11 cellular contexts compared by ENCODE assay signal in genomic region chr14:105196228-105196960, GRCh38. TPM values are rescaled to one million over a fixed set of nuclear protein-coding genes. Genes with fewer than 3 reads are reported as not detected.
A peak's percentile ranks its signal among the peaks of the same experiment; 100 is the strongest.
DNase-seq lines count a peak whose midpoint lies in the region; ATAC-seq and TF ChIP-seq lines count a peak whose summit lies in the region.
"Had no signal": no experiment of that assay in that cellular context is flagged by ENCODE, and none has a peak within 500 bp of the region (broad histone marks: within the 10 kb centered on the region; RNA-seq: fewer than 3 reads in every experiment).

No MANE protein-coding gene starts in this region.

- peak overlapping the region; percentile 61 to 74 (median 74) for H3K27ac ChIP-seq in gastrocnemius medialis

- H3K27ac Mint-ChIP-seq in endothelial cell (ENCODE audit: unreplicated experiment) = peak overlapping the region; percentile 97
- H3K27ac Mint-ChIP-seq: activated CD8-positive, alpha-beta T cell treated with anti-CD3 and anti-CD28 coated beads for 36 hours; activated naive CD4-positive, alpha-beta T cell treated with anti-CD3 and anti-CD28 coated beads for 36 hours had no signal

- H3K9me3 Mint-ChIP-seq in endothelial cell (ENCODE audit: unreplicated experiment) = no peaks in the 10 kb centered on the region
- H3K9me3 Mint-ChIP-seq: activated CD8-positive, alpha-beta T cell treated with anti-CD3 and anti-CD28 coated beads for 36 hours; activated naive CD4-positive, alpha-beta T cell treated with anti-CD3 and anti-CD28 coated beads for 36 hours had no signal

- peaks cover 34 to 40% (median 37%) of the 10 kb centered on the region in 3 donors for H3K27me3 ChIP-seq in gastrocnemius medialis

- peaks cover 13 to 17% of the 10 kb centered on the region in 2 donors for H3K4me1 ChIP-seq in gastrocnemius medialis

- in situ Hi-C loops in gastrocnemius medialis (cut with MboI; ENCODE audit: low sequenced_read_pairs in 4 of 4) = no loop called here
- in situ Hi-C loops in KBM-7 (cut with MboI; ENCODE audit: low pct_unique_long_range_greater_than_20kb, low sequenced_read_pairs) = no loop called here

- no peak overlapping the region for H3K4me3 Mint-ChIP-seq in endothelial cell (ENCODE audit: unreplicated experiment)
- H3K4me3 Mint-ChIP-seq: activated CD8-positive, alpha-beta T cell treated with anti-CD3 and anti-CD28 coated beads for 36 hours; activated naive CD4-positive, alpha-beta T cell treated with anti-CD3 and anti-CD28 coated beads for 36 hours had no signal

- TF ChIP-seq POLR2A in NB4 (IDR thresholded peaks at IDR 0.05; ENCODE audit: extremely low read depth, insufficient read length) (no peak), gastrocnemius medialis (IDR thresholded peaks at IDR 0.05) (no peak)

- DNase-seq in NB4 (ENCODE audit: low read depth) (peak; percentile 45), endothelial cell (ENCODE audit: low spot score) (peak; percentile 95), left colon (no peak), gastrocnemius medialis (no peak), HK-2 (ENCODE audit: unreplicated experiment) (no peak), KBM-7 (no peak), DMS153 (lab: John Stamatoyannopoulos, UW) (no peak)
- DNase-seq: occipital lobe had no signal

- H3K36me3 ChIP-seq in gastrocnemius medialis = no peaks in the 10 kb centered on the region

- ATAC-seq in left colon (peak; percentile 15), gastrocnemius medialis (peak; percentile 16 to 20), GM19395 (IDR thresholded peaks at IDR 0.05; ENCODE audit: unreplicated experiment) (no peak)

- no peaks in the 10 kb centered on the region for H3K9me3 ChIP-seq in gastrocnemius medialis

- H3K4me3 ChIP-seq in NB4 (ENCODE audit: low read depth, low read length) = no peak overlapping the region
- peak overlapping the region in 3 of 4 donors; percentile 1 to 32 (median 1) for H3K4me3 ChIP-seq in gastrocnemius medialis

- intact Hi-C loops in left colon (cut with DNase I, micrococcal nuclease) = no loop called here
- intact Hi-C loops in gastrocnemius medialis (cut with DNase I; ENCODE audit: low total_unique reads) = no loop called here

- H3K36me3 Mint-ChIP-seq in endothelial cell (ENCODE audit: low read depth, unreplicated experiment) = no peaks in the 10 kb centered on the region

- peaks cover 48% of the 10 kb centered on the region for H3K4me1 Mint-ChIP-seq in endothelial cell (ENCODE audit: unreplicated experiment)

- TF ChIP-seq CTCF in NB4 (IDR thresholded peaks at IDR 0.05; ENCODE audit: low read depth, low read length) = no peak
- no peak for TF ChIP-seq CTCF in endothelial cell (IDR thresholded peaks at IDR 0.05; ENCODE audit: unreplicated experiment)
- no peak for TF ChIP-seq CTCF in gastrocnemius medialis (IDR thresholded peaks at IDR 0.05 in 4 of 5, conservative IDR thresholded peaks at IDR 0.05 in 1 of 5)

- peaks cover 32% of the 10 kb centered on the region for H3K27me3 Mint-ChIP-seq in endothelial cell (ENCODE audit: unreplicated experiment)

RNA-seq across cellular contexts. Expression of gene NUDT14, which starts 15.3 kb away (rescaled TPM):
- 135 TPM for total RNA-seq in endothelial cell (ENCODE audit: unreplicated experiment)
- total RNA-seq in left colon = 10 to 100 TPM; 45.6 to 56.8 TPM
- 10 to 100 TPM; 11.0 to 25.5 (median 16.4) TPM for total RNA-seq in gastrocnemius medialis

RNA-seq across cellular contexts. Expression of gene JAG2, which starts 27.8 kb away (rescaled TPM):
- total RNA-seq in endothelial cell (ENCODE audit: unreplicated experiment) = 280 TPM
- total RNA-seq in left colon = 10 to 100 TPM in 1 of 2 donors, 1 to 10 TPM in 1; 7.6 to 11.9 TPM
- total RNA-seq in gastrocnemius medialis = 10 to 100 TPM in 3 of 4 donors, 1 to 10 TPM in 1; 8.0 to 17.9 (median 15.7) TPM

RNA-seq across cellular contexts. Expression of gene BTBD6, which starts 51.9 kb away (rescaled TPM):
- total RNA-seq in endothelial cell (ENCODE audit: unreplicated experiment) (45.1 TPM), left colon (10 to 100 TPM; 52.5 to 53.6 TPM), gastrocnemius medialis (10 to 100 TPM; 48.4 to 85.9 (median 53.6) TPM)

Comparison
In these comparisons a context has a peak if more than half of its experiments do, and no peak if none do; other contexts are left out.
1. DNase-seq: peak in NB4 (single experiment) and endothelial cell (single experiment); none in left colon (0 of 2), gastrocnemius medialis (0 of 2), HK-2 (single experiment), KBM-7 (single experiment) and DMS153 (single experiment).
2. RNA of gene JAG2, which starts 27.8 kb away (total RNA-seq): 280 TPM in endothelial cell (single experiment); 8.0 to 17.9 TPM in gastrocnemius medialis and 7.6 to 11.9 TPM in left colon; every median in the first group is over 10 times any median in the second.